ENCODE assay signal across 17 cellular contexts in the genomic region with DNA sequence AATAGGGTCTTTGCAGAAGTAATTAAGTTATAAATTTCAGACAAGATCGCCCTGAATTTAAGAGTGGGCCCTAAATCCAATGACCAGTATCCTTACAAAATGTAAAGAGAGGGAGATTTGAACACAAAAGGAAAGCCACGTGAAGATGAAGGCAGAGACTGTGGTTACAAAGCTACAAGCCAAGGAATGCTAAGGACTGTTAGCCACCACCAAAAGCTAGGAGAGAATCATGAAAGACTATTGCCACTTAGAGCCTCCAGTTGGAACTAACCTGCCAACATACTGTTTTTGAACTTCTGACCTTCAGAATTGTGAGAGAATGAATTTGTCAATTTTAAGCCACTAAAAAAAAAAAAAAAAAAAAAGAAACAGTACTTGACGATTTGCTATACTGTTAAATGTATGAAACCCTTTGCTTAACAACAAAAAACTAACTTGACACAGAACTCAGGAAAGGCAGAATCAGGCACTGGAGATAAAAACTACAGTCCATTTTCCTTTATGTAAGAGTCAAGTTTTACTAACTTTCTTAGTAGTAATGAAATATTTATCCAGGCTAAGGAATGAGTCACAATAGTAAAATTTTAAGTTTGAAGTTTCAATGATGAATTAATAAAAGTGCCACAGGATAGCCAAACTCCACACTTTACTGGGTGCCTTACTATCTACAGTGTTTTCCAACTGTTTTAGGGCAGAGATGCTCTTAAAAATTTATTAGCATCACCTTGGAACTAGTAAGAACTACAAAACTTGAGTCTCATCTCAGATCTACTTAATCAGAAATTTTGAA. TPM values are rescaled to one million over a fixed set of nuclear protein-coding genes. Genes with fewer than 3 reads are reported as not detected.
DNase-seq lines count a peak whose midpoint lies in the region; ATAC-seq and TF ChIP-seq lines count a peak whose summit lies in the region.
"Had no signal": no experiment of that assay in that cellular context is flagged by ENCODE, and none has a peak within 500 bp of the region (broad histone marks: within the 10 kb centered on the region; RNA-seq: fewer than 3 reads in every experiment).

No MANE protein-coding gene starts in this region.

- peaks cover 31% of the 10 kb centered on the region for H3K4me1 ChIP-seq in CD8-positive, alpha-beta T cell (ENCODE audit: insufficient read depth, low read length)
- H3K4me1 ChIP-seq in GM23338 (ENCODE audit: insufficient read depth), result peaks cover 62% of the 10 kb centered on the region
- H3K4me1 ChIP-seq in naive thymus-derived CD4-positive, alpha-beta T cell (ENCODE audit: control insufficient read depth in 2 of 2, insufficient read depth in 2 of 2, low read length in 2 of 2), result peaks cover 9 to 13% of the 10 kb centered on the region in 2 donors
- H3K4me1 ChIP-seq: parathyroid adenoma had no signal

- ATAC-seq in CD8-positive, alpha-beta T cell, result no peak
- ATAC-seq in GM23338 (peak; percentile 65), HG03469 (IDR thresholded peaks at IDR 0.05; ENCODE audit: unreplicated experiment) (no peak), HG03457 (IDR thresholded peaks at IDR 0.05; ENCODE audit: unreplicated experiment) (no peak)
- ATAC-seq in activated naive CD8-positive, alpha-beta T cell treated with anti-CD3 and anti-CD28 coated beads, Interleukin-2, amount 50 U/mL, for 24 hours, result no peak
- no peak for ATAC-seq in naive thymus-derived CD4-positive, alpha-beta T cell

- no peak overlapping the region for H3K4me3 ChIP-seq in CD8-positive, alpha-beta T cell (ENCODE audit: low read depth, low read length)
- H3K4me3 ChIP-seq in GM23338, result no peak overlapping the region
- H3K4me3 ChIP-seq in naive thymus-derived CD4-positive, alpha-beta T cell (ENCODE audit: low read length), result no peak overlapping the region
- H3K4me3 ChIP-seq: Peyer's patch had no signal

- H3K27ac ChIP-seq in CD8-positive, alpha-beta T cell (ENCODE audit: low read depth, low read length), result no peak overlapping the region
- peak overlapping the region; percentile 53 for H3K27ac ChIP-seq in GM23338 (ENCODE audit: low read depth)
- H3K27ac ChIP-seq in naive thymus-derived CD4-positive, alpha-beta T cell (ENCODE audit: low read depth, low read length), result no peak overlapping the region
- H3K27ac ChIP-seq: KMS-11, parathyroid adenoma, Peyer's patch had no signal

- CTCF ChIA-PET in CD8-positive, alpha-beta T cell (lab: Charles Lee), result no interaction called here
- CTCF ChIA-PET in naive thymus-derived CD4-positive, alpha-beta T cell (lab: Charles Lee), result interaction anchor here (0.9 to 1.0 kb wide), 2 partner anchors 8 to 808 kb away, joined by 3 to 4 read pairs; no protein-coding TSS in a partner anchor

- peaks cover 59% of the 10 kb centered on the region for H3K36me3 Mint-ChIP-seq in CD8-positive, alpha-beta T cell
- H3K36me3 Mint-ChIP-seq in GM23338 (ENCODE audit: low read depth), result peaks cover 59% of the 10 kb centered on the region
- peaks cover 67% of the 10 kb centered on the region for H3K36me3 Mint-ChIP-seq in activated naive CD8-positive, alpha-beta T cell treated with anti-CD3 and anti-CD28 coated beads, Interleukin-2, amount 50 U/mL, for 24 hours (ENCODE audit: low read depth)
- peaks cover 4 to 46% (median 31%) of the 10 kb centered on the region in 5 donors for H3K36me3 Mint-ChIP-seq in naive thymus-derived CD4-positive, alpha-beta T cell

- no peaks in the 10 kb centered on the region for H3K9me2 ChIP-seq in GM23338 (ENCODE audit: insufficient read depth)

- H3K27me3 ChIP-seq in CD8-positive, alpha-beta T cell (ENCODE audit: insufficient read depth, low read length), result no peaks in the 10 kb centered on the region
- H3K27me3 ChIP-seq in GM23338 (ENCODE audit: insufficient read depth), result no peaks in the 10 kb centered on the region
- no peaks in the 10 kb centered on the region for H3K27me3 ChIP-seq in naive thymus-derived CD4-positive, alpha-beta T cell (ENCODE audit: control insufficient read depth in 2 of 2, insufficient read depth in 2 of 2, low read length in 2 of 2)
- H3K27me3 ChIP-seq: Peyer's patch had no signal

- no peak for TF ChIP-seq CTCF in CD8-positive, alpha-beta T cell (IDR thresholded peaks at IDR 0.05)
- TF ChIP-seq CTCF in GM23338 (conservative IDR thresholded peaks at IDR 0.05; ENCODE audit: low read depth in 2 of 2), result no peak

- H3K4me3 Mint-ChIP-seq in CD8-positive, alpha-beta T cell, result no peak overlapping the region
- H3K4me3 Mint-ChIP-seq in GM23338, result no peak overlapping the region
- H3K4me3 Mint-ChIP-seq in activated naive CD8-positive, alpha-beta T cell treated with anti-CD3 and anti-CD28 coated beads, Interleukin-2, amount 50 U/mL, for 24 hours, result peak overlapping the region; percentile 29
- H3K4me3 Mint-ChIP-seq in naive thymus-derived CD4-positive, alpha-beta T cell, result peak overlapping the region in 8 of 10 donors; percentile 26 to 69 (median 58)
- H3K4me3 Mint-ChIP-seq: memory B cell had no signal

- H3K27ac Mint-ChIP-seq in CD8-positive, alpha-beta T cell, result peak overlapping the region; percentile 11
- peak overlapping the region; percentile 22; the same call in 1 of the 2 replicates for H3K27ac Mint-ChIP-seq in GM23338
- no peak overlapping the region for H3K27ac Mint-ChIP-seq in activated naive CD8-positive, alpha-beta T cell treated with anti-CD3 and anti-CD28 coated beads, Interleukin-2, amount 50 U/mL, for 24 hours
- H3K27ac Mint-ChIP-seq in naive thymus-derived CD4-positive, alpha-beta T cell, result peak overlapping the region in 8 of 9 donors; percentile 7 to 77 (median 53)
- H3K27ac Mint-ChIP-seq: memory B cell had no signal

- POLR2A ChIA-PET in CD8-positive, alpha-beta T cell (lab: Charles Lee), result no interaction called here
- POLR2A ChIA-PET in naive thymus-derived CD4-positive, alpha-beta T cell (lab: Charles Lee), result no interaction called here

- H3K4me2 ChIP-seq in GM23338, result peak overlapping the region; percentile 16; the same call in 1 of the 2 replicates
- H3K4me2 ChIP-seq: KMS-11 had no signal

- no peak for DNase-seq in CD8-positive, alpha-beta T cell
- peak; percentile 46 for DNase-seq in GM23338 (ENCODE audit: low spot score)
- no peak for DNase-seq in activated naive CD8-positive, alpha-beta T cell treated with anti-CD3 and anti-CD28 coated beads, Interleukin-2, amount 50 U/mL, for 24 hours
- DNase-seq in naive thymus-derived CD4-positive, alpha-beta T cell, result no peak
- DNase-seq in 8988T, result no peak
- DNase-seq: activated CD8-positive, alpha-beta memory T cell treated with anti-CD3 and anti-CD28 coated beads, Interleukin-2, amount 50 U/mL, for 4 hours; immature natural killer cell; NCI-H1436; NCI-H510A treated with DMSO at 0.1 percent for 48 hours; Peyer's patch; small intestine; stimulated activated naive CD4-positive, alpha-beta T cell treated with Interleukin-2 at 50 U/mL for 16 hours had no signal

- H3K9me3 ChIP-seq in CD8-positive, alpha-beta T cell (ENCODE audit: low read length), result no peaks in the 10 kb centered on the region
- H3K9me3 ChIP-seq in naive thymus-derived CD4-positive, alpha-beta T cell (ENCODE audit: control insufficient read depth in 2 of 3, low read length in 3 of 3), result no peaks in the 10 kb centered on the region
- H3K9me3 ChIP-seq: Peyer's patch had no signal

- peaks cover 88% of the 10 kb centered on the region for H4K20me1 ChIP-seq in GM23338 (replicated peaks; ENCODE audit: insufficient read depth)

- intact Hi-C loops in CD8-positive, alpha-beta T cell (cut with DNase I, micrococcal nuclease), result no loop called here
- intact Hi-C loops in naive thymus-derived CD4-positive, alpha-beta T cell (cut with micrococcal nuclease), result loop anchor here in 1 of 2 donors (2.0 kb wide), 1 partner anchor 70 kb away; no protein-coding TSS in a partner anchor

- H3K9me3 Mint-ChIP-seq in CD8-positive, alpha-beta T cell, result peaks cover 3% of the 10 kb centered on the region
- no peaks in the 10 kb centered on the region for H3K9me3 Mint-ChIP-seq in GM23338
- H3K9me3 Mint-ChIP-seq in activated naive CD8-positive, alpha-beta T cell treated with anti-CD3 and anti-CD28 coated beads, Interleukin-2, amount 50 U/mL, for 24 hours, result peaks cover 3% of the 10 kb centered on the region
- peaks cover 0 to 11% (median 4%) of the 10 kb centered on the region in 11 donors for H3K9me3 Mint-ChIP-seq in naive thymus-derived CD4-positive, alpha-beta T cell
- H3K9me3 Mint-ChIP-seq: immature natural killer cell had no signal

- H3K36me3 ChIP-seq in CD8-positive, alpha-beta T cell (ENCODE audit: insufficient read depth, low read length), result peaks cover 9% of the 10 kb centered on the region
- peaks cover 14% of the 10 kb centered on the region; the same call in 1 of the 2 replicates for H3K36me3 ChIP-seq in GM23338 (ENCODE audit: insufficient read depth)
- H3K36me3 ChIP-seq in naive thymus-derived CD4-positive, alpha-beta T cell (ENCODE audit: control insufficient read depth in 2 of 3, insufficient read depth in 3 of 3, low read length in 3 of 3), result peaks cover 0 to 18% (median 0%) of the 10 kb centered on the region in 3 experiments

- no peaks in the 10 kb centered on the region for H3K27me3 Mint-ChIP-seq in CD8-positive, alpha-beta T cell (ENCODE audit: low read depth)
- peaks cover 2% of the 10 kb centered on the region for H3K27me3 Mint-ChIP-seq in GM23338 (ENCODE audit: insufficient read depth, low read depth, poor library complexity)
- H3K27me3 Mint-ChIP-seq in activated naive CD8-positive, alpha-beta T cell treated with anti-CD3 and anti-CD28 coated beads, Interleukin-2, amount 50 U/mL, for 24 hours, result no peaks in the 10 kb centered on the region
- H3K27me3 Mint-ChIP-seq in naive thymus-derived CD4-positive, alpha-beta T cell, result no peaks in the 10 kb centered on the region
- H3K27me3 Mint-ChIP-seq: memory B cell had no signal

- peaks cover 77% of the 10 kb centered on the region for H3K4me1 Mint-ChIP-seq in CD8-positive, alpha-beta T cell (ENCODE audit: low read depth)
- H3K4me1 Mint-ChIP-seq in GM23338, result peaks cover 49% of the 10 kb centered on the region
- H3K4me1 Mint-ChIP-seq in activated naive CD8-positive, alpha-beta T cell treated with anti-CD3 and anti-CD28 coated beads, Interleukin-2, amount 50 U/mL, for 24 hours, result peaks cover 71% of the 10 kb centered on the region
- peaks cover 42 to 90% (median 84%) of the 10 kb centered on the region in 7 donors for H3K4me1 Mint-ChIP-seq in naive thymus-derived CD4-positive, alpha-beta T cell

- peaks cover 100% of the 10 kb centered on the region for H3K79me2 ChIP-seq in GM23338 (replicated peaks; ENCODE audit: insufficient read depth)

- no peaks in the 10 kb centered on the region for H3F3A ChIP-seq in GM23338 (replicated peaks; ENCODE audit: low read depth)

- H2AFZ ChIP-seq in GM23338, result no peak overlapping the region
- H2AFZ ChIP-seq: parathyroid adenoma had no signal

TF ChIP-seq in GM23338, 12 proteins besides CTCF, POLR2A, EP300 and RAD21 (continues in another document):
- TF ChIP-seq EZH2phosphoT487 (IDR thresholded peaks at IDR 0.05; ENCODE audit: unreplicated experiment) (no peak), ZNF114 (CRISPR knock-in tag; IDR thresholded peaks at IDR 0.05) (no peak), POLR2AphosphoS5 (IDR thresholded peaks at IDR 0.05; ENCODE audit: low read depth) (no peak), EZH2 (IDR thresholded peaks at IDR 0.05; ENCODE audit: low read depth, unreplicated experiment) (no peak)

RNA-seq across cellular contexts. Expression of gene DHX15, which starts 25.1 kb away (rescaled TPM):
- 100 to 1,000 TPM; 211 to 221 TPM for total RNA-seq in CD8-positive, alpha-beta T cell
- 336 and 372 TPM in 2 replicates for total RNA-seq in GM23338 (2014; rRNA removed; shearing (Covaris generic))
- 226 and 229 TPM in 2 replicates for polyA plus RNA-seq in GM23338 (2016; fragmentation: Nextera tagmentation; extraction: Ambion mirVana)
- 100 to 1,000 TPM; 137 to 186 (median 139) TPM for total RNA-seq in naive thymus-derived CD4-positive, alpha-beta T cell
- polyA plus RNA-seq in naive thymus-derived CD4-positive, alpha-beta T cell, result 10 to 100 TPM; 44.5 to 69.2 TPM

Comparison
In these comparisons a context has a peak if more than half of its experiments do, and no peak if none do; other contexts are left out.
1. H3K4me3 Mint-ChIP-seq: peak in activated naive CD8-positive, alpha-beta T cell treated with anti-CD3 and anti-CD28 coated beads, Interleukin-2, amount 50 U/mL, for 24 hours (single experiment) and naive thymus-derived CD4-positive, alpha-beta T cell (8 of 10); none in CD8-positive, alpha-beta T cell (single experiment) and GM23338 (single experiment).